ENCODE assay signal across 10 cellular contexts in genomic region chr6:157075549-157076426, GRCh38.
DNase-seq lines count a peak whose midpoint lies in the region; ATAC-seq, FAIRE-seq and TF ChIP-seq lines count a peak whose summit lies in the region.
"Had no signal": no experiment of that assay in that cellular context is flagged by ENCODE, and none has a peak within 500 bp of the region (broad histone marks: within the 10 kb centered on the region; RNA-seq: fewer than 3 reads in every experiment).

No MANE protein-coding gene starts in this region.

- TF ChIP-seq CTCF in GM20000 (IDR thresholded peaks at IDR 0.05; ENCODE audit: extremely low read depth, missing control alignments) (no peak), cardiac fibroblast (IDR thresholded peaks at IDR 0.05; ENCODE audit: low read depth, low read length) (no peak)

- ATAC-seq in HG03442 (IDR thresholded peaks at IDR 0.05; ENCODE audit: unreplicated experiment): peak; percentile 80
- no peak; the same call in 2 of the 3 replicates for ATAC-seq in SK-N-SH treated with all-trans-retinoic acid at 6 μM for 48 hours

- H3K4me3 ChIP-seq in GM08714 (ENCODE audit: low read length) (peak overlapping the region; percentile 50), cardiac fibroblast (replicated peaks in 1 of 2; ENCODE audit: low read depth in 2 of 2, low read length in 2 of 2) (no peak overlapping the region)
- H3K4me3 ChIP-seq: lung, thoracic aorta had no signal

- DNase-seq in GM20000 (ENCODE audit: low spot score) (peak; percentile 38), cardiac fibroblast (ENCODE audit: low read depth in 2 of 2) (peak; percentile 29 to 72), urothelium cell line (ENCODE audit: low spot score) (no peak), COLO829 (ENCODE audit: low spot score) (no peak)
- DNase-seq in central memory CD4-positive, alpha-beta T cell: no peak

- no peak for FAIRE-seq in urothelium cell line (lab: Jason Lieb, UNC)

TF ChIP-seq in SK-N-SH treated with all-trans-retinoic acid at 6 μM for 48 hours, 23 proteins besides CTCF, POLR2A, EP300 and RAD21:
- no peak for TF ChIP-seq CSRNP3 (CRISPR knock-in tag; IDR thresholded peaks at IDR 0.05)
- no peak for TF ChIP-seq ZNF8 (CRISPR knock-in tag; IDR thresholded peaks at IDR 0.05)
- no peak for TF ChIP-seq OSR1 (CRISPR knock-in tag; IDR thresholded peaks at IDR 0.05)
- no peak for TF ChIP-seq ISL1 (CRISPR knock-in tag; IDR thresholded peaks at IDR 0.05)
- TF ChIP-seq ARNTL (CRISPR knock-in tag; IDR thresholded peaks at IDR 0.05; ENCODE audit: borderline replicate concordance, low read depth): no peak
- TF ChIP-seq PPARA (CRISPR knock-in tag; IDR thresholded peaks at IDR 0.05; ENCODE audit: borderline replicate concordance): no peak
- no peak for TF ChIP-seq ZNF565 (CRISPR knock-in tag; conservative IDR thresholded peaks at IDR 0.05; ENCODE audit: low read depth)
- TF ChIP-seq SNAI2 (CRISPR knock-in tag; IDR thresholded peaks at IDR 0.05): no peak

Comparison
In these comparisons a context has a peak if more than half of its experiments do, and no peak if none do; other contexts are left out.
1. DNase-seq: peak in GM20000 (single experiment) and cardiac fibroblast (2 of 2); none in urothelium cell line (single experiment), COLO829 (single experiment) and central memory CD4-positive, alpha-beta T cell (single experiment).